In the genomic region with DNA sequence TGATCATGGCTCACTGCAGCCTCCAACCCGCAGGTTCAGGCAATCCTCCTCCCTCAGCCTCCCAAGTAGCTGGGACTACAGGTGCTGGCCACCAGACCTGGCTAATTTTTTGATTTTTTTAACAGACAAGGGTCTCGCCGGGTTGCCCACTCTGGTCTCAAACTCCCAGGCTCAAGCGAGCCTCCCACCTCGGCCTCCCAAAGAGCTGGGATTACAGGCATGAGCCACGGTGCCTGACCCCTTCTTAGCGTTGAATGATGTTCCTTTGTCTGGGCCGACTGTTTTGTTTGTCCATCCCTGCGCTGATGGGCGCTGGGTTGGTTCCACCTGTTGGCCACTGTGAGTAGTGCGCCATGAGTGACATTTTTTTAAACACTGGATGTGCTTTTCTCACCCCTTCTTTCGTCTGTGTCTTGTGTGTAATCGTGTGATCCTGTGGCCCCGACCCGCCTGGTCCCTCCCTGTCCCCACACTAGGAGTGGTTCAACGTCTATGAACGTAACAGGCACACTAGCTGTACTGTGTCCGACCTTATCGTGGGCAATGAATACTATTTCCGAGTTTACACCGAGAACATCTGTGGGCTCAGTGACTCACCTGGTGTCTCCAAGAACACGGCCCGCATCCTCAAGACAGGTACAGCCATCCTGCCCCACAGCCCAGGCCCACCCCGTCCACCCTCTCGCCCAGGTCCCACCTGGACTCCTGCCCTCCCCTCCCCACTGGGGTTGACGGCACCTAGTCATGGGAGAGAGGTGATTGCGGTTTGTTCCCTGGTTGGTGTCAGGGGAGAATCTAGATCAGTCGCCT, we compare ENCODE assay signal across 1 cellular context.
TF ChIP-seq lines count a peak whose summit lies in the region.

No MANE protein-coding gene starts in this region.

TF ChIP-seq in K562, 482 proteins besides CTCF, POLR2A, EP300 and RAD21 (continued from another document):
- TF ChIP-seq CBX3 (IDR thresholded peaks at IDR 0.05; ENCODE audit: borderline replicate concordance in 1 of 2, low read length in 2 of 2) (peak in 1 of 2 experiments; percentile 45; a peak in 1 of 3 replicates), RCOR1 (IDR thresholded peaks at IDR 0.05; ENCODE audit: borderline replicate concordance in 1 of 2, low read depth in 2 of 2, low read length in 2 of 2) (peak in 1 of 2 experiments; percentile 70; a peak in 1 of 4 replicates), STAG1 (CRISPR knock-in tag; IDR thresholded peaks at IDR 0.05; ENCODE audit: borderline replicate concordance) (peak; percentile 78; the same call in 1 of the 2 replicates), ZC3H8 (IDR thresholded peaks at IDR 0.05) (no peak), BHLHE40 (IDR thresholded peaks at IDR 0.05; ENCODE audit: low read length) (peak; percentile 24; the same call in 1 of the 2 replicates), ZNF436 (CRISPR knock-in tag; IDR thresholded peaks at IDR 0.05) (no peak), ZNF282 (CRISPR knock-in tag; IDR thresholded peaks at IDR 0.05) (no peak), NBN (IDR thresholded peaks at IDR 0.05; ENCODE audit: low read depth) (no peak), ZKSCAN1 (IDR thresholded peaks at IDR 0.05; ENCODE audit: low read depth, low read length) (no peak), FIP1L1 (IDR thresholded peaks at IDR 0.05; ENCODE audit: low read depth, low read length, poor library complexity, severe bottlenecking) (no peak), JUND (IDR thresholded peaks at IDR 0.05; ENCODE audit: borderline replicate concordance, low read depth, low read length) (peak; percentile 47; the same call in 1 of the 2 replicates), JUND (tag; IDR thresholded peaks at IDR 0.05; ENCODE audit: borderline replicate concordance, low read depth, low read length) (peak; percentile 35; the same call in 1 of the 3 replicates), SMC3 (conservative IDR thresholded peaks at IDR 0.05; ENCODE audit: insufficient read depth, low read depth, low read length) (peak; percentile 85), CC2D1A (IDR thresholded peaks at IDR 0.05) (peak; percentile 77; the same call in 1 of the 2 replicates), SOX6 (IDR thresholded peaks at IDR 0.05) (peak; percentile 84), TFAP4 (CRISPR knock-in tag; IDR thresholded peaks at IDR 0.05; ENCODE audit: borderline replicate concordance) (peak; percentile 39; the same call in 1 of the 2 replicates)
- TF ChIP-seq, protein P1, sequence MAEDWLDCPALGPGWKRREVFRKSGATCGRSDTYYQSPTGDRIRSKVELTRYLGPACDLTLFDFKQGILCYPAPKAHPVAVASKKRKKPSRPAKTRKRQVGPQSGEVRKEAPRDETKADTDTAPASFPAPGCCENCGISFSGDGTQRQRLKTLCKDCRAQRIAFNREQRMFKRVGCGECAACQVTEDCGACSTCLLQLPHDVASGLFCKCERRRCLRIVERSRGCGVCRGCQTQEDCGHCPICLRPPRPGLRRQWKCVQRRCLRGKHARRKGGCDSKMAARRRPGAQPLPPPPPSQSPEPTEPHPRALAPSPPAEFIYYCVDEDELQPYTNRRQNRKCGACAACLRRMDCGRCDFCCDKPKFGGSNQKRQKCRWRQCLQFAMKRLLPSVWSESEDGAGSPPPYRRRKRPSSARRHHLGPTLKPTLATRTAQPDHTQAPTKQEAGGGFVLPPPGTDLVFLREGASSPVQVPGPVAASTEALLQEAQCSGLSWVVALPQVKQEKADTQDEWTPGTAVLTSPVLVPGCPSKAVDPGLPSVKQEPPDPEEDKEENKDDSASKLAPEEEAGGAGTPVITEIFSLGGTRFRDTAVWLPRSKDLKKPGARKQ (CRISPR knock-in tag; IDR thresholded peaks at IDR 0.05) = no peak
- TF ChIP-seq, protein P2, sequence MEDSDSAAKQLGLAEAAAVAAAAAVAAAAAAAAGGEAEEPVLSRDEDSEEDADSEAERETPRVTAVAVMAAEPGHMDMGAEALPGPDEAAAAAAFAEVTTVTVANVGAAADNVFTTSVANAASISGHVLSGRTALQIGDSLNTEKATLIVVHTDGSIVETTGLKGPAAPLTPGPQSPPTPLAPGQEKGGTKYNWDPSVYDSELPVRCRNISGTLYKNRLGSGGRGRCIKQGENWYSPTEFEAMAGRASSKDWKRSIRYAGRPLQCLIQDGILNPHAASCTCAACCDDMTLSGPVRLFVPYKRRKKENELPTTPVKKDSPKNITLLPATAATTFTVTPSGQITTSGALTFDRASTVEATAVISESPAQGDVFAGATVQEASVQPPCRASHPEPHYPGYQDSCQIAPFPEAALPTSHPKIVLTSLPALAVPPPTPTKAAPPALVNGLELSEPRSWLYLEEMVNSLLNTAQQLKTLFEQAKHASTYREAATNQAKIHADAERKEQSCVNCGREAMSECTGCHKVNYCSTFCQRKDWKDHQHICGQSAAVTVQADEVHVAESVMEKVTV (CRISPR knock-in tag; IDR thresholded peaks at IDR 0.05) = peak; percentile 50
